8 cellular contexts compared by ENCODE assay signal in genomic region chr6:3750324-3751018, GRCh38. TPM values are rescaled to one million over a fixed set of nuclear protein-coding genes. Genes with fewer than 3 reads are reported as not detected.
A peak's percentile ranks its signal among the peaks of the same experiment; 100 is the strongest.
DNase-seq lines count a peak whose midpoint lies in the region; ATAC-seq, FAIRE-seq and TF ChIP-seq lines count a peak whose summit lies in the region.

No MANE protein-coding gene starts in this region.

- H3K9me3 ChIP-seq in kidney (ENCODE audit: control insufficient read depth in 1 of 2, low read length in 2 of 2) (no peaks in the 10 kb centered on the region), skeletal muscle satellite cell (replicated peaks; ENCODE audit: low read length) (no peaks in the 10 kb centered on the region)

- no peaks in the 10 kb centered on the region for H3K27me3 ChIP-seq in skeletal muscle satellite cell (ENCODE audit: control insufficient read depth, insufficient read depth, low read length)

- H3K9ac ChIP-seq in kidney (ENCODE audit: low read length in 2 of 2) (peak overlapping the region in 1 of 2 donors; percentile 80), skeletal muscle satellite cell (ENCODE audit: low read depth, low read length) (peak overlapping the region; percentile 97)

- peak overlapping the region; percentile 93 for H3K4me2 ChIP-seq in skeletal muscle satellite cell (ENCODE audit: low read length)

- ATAC-seq in HG02623 (IDR thresholded peaks at IDR 0.05; ENCODE audit: unreplicated experiment), result no peak

- intact Hi-C loops in kidney (cut with DNase I), result no loop called here

- peak; percentile 21 for DNase-seq in stimulated activated CD4-positive, alpha-beta T cell treated with anti-CD3 and anti-CD28 coated beads, Interleukin-15, amount 100 ng/mL, for 24 hours
- no peak for DNase-seq in stimulated activated CD4-positive, alpha-beta T cell treated with anti-CD3 and anti-CD28 coated beads, Interleukin-4, amount 100 ng/mL, for 1 hour
- DNase-seq in NCI-H748 treated with DMSO at 0.1 percent for 48 hours (lab: John Stamatoyannopoulos, UW), result peak; percentile 36
- peak; percentile 81 for DNase-seq in choroid plexus epithelial cell (ENCODE audit: low read depth)
- peak; percentile 96 for DNase-seq in kidney
- DNase-seq in stimulated activated CD4-positive, alpha-beta T cell treated with anti-CD3 and anti-CD28 coated beads, Interleukin-4, amount 100 ng/mL, for 24 hours, result no peak

- no peak for FAIRE-seq in kidney (lab: Jason Lieb, UNC)

- TF ChIP-seq CTCF in choroid plexus epithelial cell (conservative IDR thresholded peaks at IDR 0.05; ENCODE audit: low read depth, low read length), result no peak
- TF ChIP-seq CTCF in kidney (IDR thresholded peaks at IDR 0.05; ENCODE audit: borderline replicate concordance, extremely low read depth, insufficient read depth), result no peak

- H3K27ac ChIP-seq in kidney (ENCODE audit: low read depth in 2 of 2, low read length in 2 of 2), result peak overlapping the region; percentile 93 to 95

- H3K36me3 ChIP-seq in kidney (ENCODE audit: control insufficient read depth in 1 of 2, insufficient read depth in 2 of 2, low read length in 2 of 2) (peaks cover 2 to 3% of the 10 kb centered on the region in 2 donors), skeletal muscle satellite cell (ENCODE audit: insufficient read depth, low read length) (peaks cover 39% of the 10 kb centered on the region)

- H3K4me1 ChIP-seq in kidney (ENCODE audit: control insufficient read depth in 1 of 2, insufficient read depth in 1 of 2, low read depth in 1 of 2, low read length in 2 of 2) (peaks cover 12 to 14% of the 10 kb centered on the region in 2 donors), skeletal muscle satellite cell (ENCODE audit: control insufficient read depth, insufficient read depth, low read length) (peaks cover 40% of the 10 kb centered on the region)

- H3K4me3 ChIP-seq in choroid plexus epithelial cell (ENCODE audit: low read depth, low read length) (peak overlapping the region; percentile 73), kidney (ENCODE audit: low read length in 2 of 2) (peak overlapping the region; percentile 66 to 71), skeletal muscle satellite cell (ENCODE audit: low read length) (peak overlapping the region; percentile 94)

RNA-seq across cellular contexts. Expression of gene PXDC1, which starts 1.0 kb away (rescaled TPM):
- 28.9 TPM for total RNA-seq in kidney
- polyA plus RNA-seq in kidney (ENCODE audit: insufficient read depth, low read depth, low replicate concordance), result 35.0 TPM
- 31.2 and 33.6 TPM in 2 replicates for total RNA-seq in skeletal muscle satellite cell (2012; rRNA removed)

Comparison
In these comparisons a context has a peak if more than half of its experiments do, and no peak if none do; other contexts are left out.
1. DNase-seq: peak in stimulated activated CD4-positive, alpha-beta T cell treated with anti-CD3 and anti-CD28 coated beads, Interleukin-15, amount 100 ng/mL, for 24 hours (single experiment), NCI-H748 treated with DMSO at 0.1 percent for 48 hours (single experiment), choroid plexus epithelial cell (single experiment) and kidney (single experiment); none in stimulated activated CD4-positive, alpha-beta T cell treated with anti-CD3 and anti-CD28 coated beads, Interleukin-4, amount 100 ng/mL, for 1 hour (single experiment) and stimulated activated CD4-positive, alpha-beta T cell treated with anti-CD3 and anti-CD28 coated beads, Interleukin-4, amount 100 ng/mL, for 24 hours (single experiment).
2. Peak in every context shown above with its lines, with median percentiles within 50 percentile points of each other: H3K4me3 ChIP-seq.